8 cellular contexts compared by ENCODE assay signal in genomic region chr16:69481901-69482341, GRCh38. TPM values are rescaled to one million over a fixed set of nuclear protein-coding genes. Genes with fewer than 3 reads are reported as not detected.
DNase-seq lines count a peak whose midpoint lies in the region; ATAC-seq and TF ChIP-seq lines count a peak whose summit lies in the region.

No MANE protein-coding gene starts in this region.

- H3K27ac ChIP-seq in RWPE1 (peak overlapping the region; percentile 91), fibroblast of lung (ENCODE audit: insufficient read depth, low read length) (peak overlapping the region; percentile 78), neural progenitor cell (no peak overlapping the region)

- H3K4me3 ChIP-seq in fibroblast of lung (replicated peaks in 1 of 4; ENCODE audit: control extremely low read depth in 1 of 4, insufficient read depth in 1 of 4, low read depth in 3 of 4, low read length in 4 of 4) (peak overlapping the region in 1 of 4 experiments; percentile 6), neural progenitor cell (no peak overlapping the region)

- POLR2A ChIA-PET in RWPE1 (lab: Yijun Ruan, JAX; ENCODE audit: low non-redundant PET), result interaction anchor here (0.6 kb wide), 1 partner anchor 10 kb away, joined by 3 read pairs; no protein-coding TSS in a partner anchor
- POLR2A ChIA-PET in naive thymus-derived CD8-positive, alpha-beta T cell (lab: Charles Lee), result no interaction called here

- H3K4me1 ChIP-seq in fibroblast of lung (ENCODE audit: control insufficient read depth, extremely low read depth, insufficient read depth, low read length), result peaks cover 13% of the 10 kb centered on the region
- peaks cover 6% of the 10 kb centered on the region for H3K4me1 ChIP-seq in neural progenitor cell

- peaks cover 16% of the 10 kb centered on the region for H3K4me1 Mint-ChIP-seq in neural progenitor cell
- H3K4me1 Mint-ChIP-seq in naive thymus-derived CD8-positive, alpha-beta T cell, result peaks cover 0 to 4% (median 0%) of the 10 kb centered on the region in 4 donors

- DNase-seq in AG20443 (ENCODE audit: low spot score) (peak; percentile 77), RWPE1 (ENCODE audit: low spot score) (peak; percentile 38), fibroblast of lung (ENCODE audit: low read depth in 2 of 2) (peak; percentile 57 to 88), neural progenitor cell (ENCODE audit: low spot score) (no peak), RKO (ENCODE audit: low spot score) (no peak), NCI-H774 (lab: John Stamatoyannopoulos, UW) (no peak)
- DNase-seq in naive thymus-derived CD8-positive, alpha-beta T cell, result no peak

- no peaks in the 10 kb centered on the region for H3K9me3 Mint-ChIP-seq in neural progenitor cell
- H3K9me3 Mint-ChIP-seq in naive thymus-derived CD8-positive, alpha-beta T cell, result no peaks in the 10 kb centered on the region

- H3K36me3 ChIP-seq in fibroblast of lung (ENCODE audit: control insufficient read depth, insufficient read depth, low read length) (no peaks in the 10 kb centered on the region), neural progenitor cell (no peaks in the 10 kb centered on the region)

- H3K4me2 ChIP-seq in fibroblast of lung (ENCODE audit: extremely low read depth, insufficient read depth, low read length), result peak overlapping the region; percentile 53
- H3K4me2 ChIP-seq in neural progenitor cell, result no peak overlapping the region

- H4K20me1 ChIP-seq in fibroblast of lung (ENCODE audit: control insufficient read depth, extremely low read depth, insufficient read depth, low read length) (no peaks in the 10 kb centered on the region), neural progenitor cell (ENCODE audit: low read depth) (no peaks in the 10 kb centered on the region)

- H3K79me2 ChIP-seq in fibroblast of lung (ENCODE audit: control insufficient read depth, insufficient read depth, low read length), result no peaks in the 10 kb centered on the region
- no peaks in the 10 kb centered on the region for H3K79me2 ChIP-seq in neural progenitor cell (ENCODE audit: low read depth)

- H3K36me3 Mint-ChIP-seq in neural progenitor cell, result peaks cover 2% of the 10 kb centered on the region
- H3K36me3 Mint-ChIP-seq in naive thymus-derived CD8-positive, alpha-beta T cell, result peaks cover 0 to 2% (median 0%) of the 10 kb centered on the region in 3 donors

- H3K9me3 ChIP-seq in fibroblast of lung (ENCODE audit: control insufficient read depth, insufficient read depth, low read depth, low read length), result no peaks in the 10 kb centered on the region
- no peaks in the 10 kb centered on the region for H3K9me3 ChIP-seq in neural progenitor cell (ENCODE audit: low read depth)

- no peak for TF ChIP-seq CTCF in RWPE1 (conservative IDR thresholded peaks at IDR 0.05; ENCODE audit: low read depth)
- TF ChIP-seq CTCF in fibroblast of lung (conservative IDR thresholded peaks at IDR 0.05 in 1 of 2, IDR thresholded peaks at IDR 0.05 in 1 of 2; ENCODE audit: low read depth in 1 of 2, low read length in 2 of 2), result peak; percentile 16 to 35
- no peak for TF ChIP-seq CTCF in neural progenitor cell (IDR thresholded peaks at IDR 0.05)

- H3K9ac ChIP-seq in fibroblast of lung (ENCODE audit: insufficient read depth, low read length) (peak overlapping the region; percentile 36), neural progenitor cell (no peak overlapping the region)

- peaks cover 9% of the 10 kb centered on the region for H3F3A ChIP-seq in neural progenitor cell (ENCODE audit: low read depth)

- H3K4me3 Mint-ChIP-seq in neural progenitor cell, result no peak overlapping the region
- H3K4me3 Mint-ChIP-seq in naive thymus-derived CD8-positive, alpha-beta T cell, result no peak overlapping the region

- ATAC-seq in naive thymus-derived CD8-positive, alpha-beta T cell, result no peak
- ATAC-seq in HG03521 (IDR thresholded peaks at IDR 0.05; ENCODE audit: unreplicated experiment), result no peak

- H3K27me3 ChIP-seq in fibroblast of lung (ENCODE audit: control insufficient read depth, insufficient read depth, low read length) (no peaks in the 10 kb centered on the region), neural progenitor cell (no peaks in the 10 kb centered on the region)

- peak overlapping the region; percentile 48 for H2AFZ ChIP-seq in fibroblast of lung (ENCODE audit: low read length)
- H2AFZ ChIP-seq in neural progenitor cell (replicated peaks), result no peak overlapping the region

- peak overlapping the region; percentile 77 for H3K27ac Mint-ChIP-seq in neural progenitor cell
- no peak overlapping the region for H3K27ac Mint-ChIP-seq in naive thymus-derived CD8-positive, alpha-beta T cell

- CTCF ChIA-PET in RWPE1 (lab: Yijun Ruan, JAX), result no interaction called here

- H3K27me3 Mint-ChIP-seq in neural progenitor cell (ENCODE audit: insufficient read depth, low read depth), result peaks cover 6% of the 10 kb centered on the region
- H3K27me3 Mint-ChIP-seq in naive thymus-derived CD8-positive, alpha-beta T cell, result peaks cover 0 to 7% (median 2%) of the 10 kb centered on the region in 5 donors

RNA-seq across cellular contexts. Expression of gene CYB5B, which starts 57.5 kb away (rescaled TPM):
- total RNA-seq in fibroblast of lung (37.2 and 87.4 TPM in 2 replicates), neural progenitor cell (ENCODE audit: low replicate concordance) (67.9 and 108 TPM in 2 replicates)
- 220 and 248 TPM in 2 replicates for polyA plus RNA-seq in fibroblast of lung
- 123 and 144 TPM in 2 replicates for polyA plus RNA-seq in fibroblast of lung (2012)
- polyA minus RNA-seq in fibroblast of lung (ENCODE audit: low replicate concordance), result 115 and 178 TPM in 2 replicates
- 10 to 100 TPM; 45.6 to 47.3 TPM for total RNA-seq in naive thymus-derived CD8-positive, alpha-beta T cell
- 10 to 100 TPM; 83.3 to 96.4 (median 90.4) TPM for polyA plus RNA-seq in naive thymus-derived CD8-positive, alpha-beta T cell

Comparison
In these comparisons a context has a peak if more than half of its experiments do, and no peak if none do; other contexts are left out.
1. DNase-seq: peak in AG20443 (single experiment), RWPE1 (single experiment) and fibroblast of lung (2 of 2); none in neural progenitor cell (single experiment), naive thymus-derived CD8-positive, alpha-beta T cell (0 of 10), RKO (single experiment) and NCI-H774 (single experiment).
2. CTCF ChIP-seq: peak in fibroblast of lung (2 of 2); none in RWPE1 (single experiment) and neural progenitor cell (single experiment).